In genomic region chr6:155313602-155314091, GRCh38 we compare ENCODE assay signal across 8 cellular contexts. TPM values are rescaled to one million over a fixed set of nuclear protein-coding genes. Genes with fewer than 3 reads are reported as not detected.
DNase-seq lines count a peak whose midpoint lies in the region; ATAC-seq, FAIRE-seq and TF ChIP-seq lines count a peak whose summit lies in the region.

No MANE protein-coding gene starts in this region.

- no peaks in the 10 kb centered on the region for H3F3A ChIP-seq in PC-3 (ENCODE audit: low read length, unreplicated experiment)

- H3K9ac ChIP-seq in PC-3 (ENCODE audit: low read length): peak overlapping the region; percentile 95

- peak overlapping the region; percentile 97 for H3K27ac Mint-ChIP-seq in dendritic cell treated with granulocyte-macrophage colony-stimulating factor and Interleukin-4, amounts not matched to agents 40 ng/mL and 50 ng/mL, for 4 days

- CTCF ChIA-PET in PC-3 (lab: Charles Lee): no interaction called here

- peaks cover 29% of the 10 kb centered on the region for H3K79me2 ChIP-seq in PC-3 (ENCODE audit: low read length)

- H2AFZ ChIP-seq in PC-3 (ENCODE audit: low read length): peak overlapping the region; percentile 90

- ATAC-seq in GM18508 (IDR thresholded peaks at IDR 0.05; ENCODE audit: insufficient read depth, unreplicated experiment) (peak; percentile 3), HG03064 (IDR thresholded peaks at IDR 0.05; ENCODE audit: low read depth, unreplicated experiment) (peak; percentile 3), PC-3 (peak; percentile 4), mucosa of descending colon (peak; percentile 32)

- H3K4me3 ChIP-seq in PC-3 (ENCODE audit: low read length): peak overlapping the region; percentile 89
- H3K4me3 ChIP-seq in mucosa of descending colon: peak overlapping the region; percentile 62

- no peaks in the 10 kb centered on the region for H3K9me2 ChIP-seq in PC-3 (replicated peaks; ENCODE audit: low read length)

- no peaks in the 10 kb centered on the region for H3K9me3 Mint-ChIP-seq in dendritic cell treated with granulocyte-macrophage colony-stimulating factor and Interleukin-4, amounts not matched to agents 40 ng/mL and 50 ng/mL, for 4 days

- intact Hi-C loops in PC-3 (cut with micrococcal nuclease): loop anchor here (2.0 to 10.0 kb wide), 3 partner anchors 37 to 1121 kb away; no protein-coding TSS in a partner anchor
- intact Hi-C loops in dendritic cell treated with granulocyte-macrophage colony-stimulating factor and Interleukin-4, amounts not matched to agents 40 ng/mL and 50 ng/mL, for 4 days (cut with micrococcal nuclease): loop anchor here (5.0 to 10.0 kb wide), 2 partner anchors 989 to 1469 kb away; no protein-coding TSS in a partner anchor
- intact Hi-C loops in mucosa of descending colon (cut with DNase I, micrococcal nuclease): no loop called here

- H3K27me3 Mint-ChIP-seq in dendritic cell treated with granulocyte-macrophage colony-stimulating factor and Interleukin-4, amounts not matched to agents 40 ng/mL and 50 ng/mL, for 4 days: no peaks in the 10 kb centered on the region

- peaks cover 31% of the 10 kb centered on the region for H3K36me3 Mint-ChIP-seq in dendritic cell treated with granulocyte-macrophage colony-stimulating factor and Interleukin-4, amounts not matched to agents 40 ng/mL and 50 ng/mL, for 4 days (ENCODE audit: low read depth)

- no peaks in the 10 kb centered on the region for H3K27me3 ChIP-seq in PC-3 (ENCODE audit: low read length)

- BruUV-seq in PC-3 (replicated peaks; lab: Mats Ljungman, UMichigan): no TSS peak

- TF ChIP-seq CTCF in PC-3 (conservative IDR thresholded peaks at IDR 0.05; ENCODE audit: low read depth, low read length) (no peak), mucosa of descending colon (IDR thresholded peaks at IDR 0.05) (no peak)

- POLR2A ChIA-PET in PC-3 (lab: Charles Lee; ENCODE audit: unreplicated experiment): no interaction called here

- H3K9me3 ChIP-seq in PC-3 (ENCODE audit: low read length): no peaks in the 10 kb centered on the region
- H3K9me3 ChIP-seq in mucosa of descending colon: no peaks in the 10 kb centered on the region

- DNase-seq in PC-3 (peak; percentile 24), mucosa of descending colon (peak in 2 of 3 donors; percentile 40 to 44), ureter (ENCODE audit: low spot score) (no peak)
- no peak for DNase-seq in stimulated activated CD4-positive, alpha-beta T cell treated with anti-CD3 and anti-CD28 coated beads, Interleukin-4, amount 100 ng/mL, for 1 hour

- H3K4me1 Mint-ChIP-seq in dendritic cell treated with granulocyte-macrophage colony-stimulating factor and Interleukin-4, amounts not matched to agents 40 ng/mL and 50 ng/mL, for 4 days (ENCODE audit: low read depth): peaks cover 16% of the 10 kb centered on the region

- peaks cover 16% of the 10 kb centered on the region; the same call in 1 of the 2 replicates for H3K36me3 ChIP-seq in PC-3 (ENCODE audit: low read depth, low read length)
- no peaks in the 10 kb centered on the region for H3K36me3 ChIP-seq in mucosa of descending colon (ENCODE audit: low read depth)

- peak overlapping the region; percentile 65 for H3K27ac ChIP-seq in PC-3 (ENCODE audit: low read length)

- peak overlapping the region; percentile 93 for H3K4me2 ChIP-seq in PC-3 (ENCODE audit: low read length)

- peak; percentile 78 for FAIRE-seq in A204.1 (lab: Jason Lieb, UNC)

- H3K4me1 ChIP-seq in PC-3 (ENCODE audit: insufficient read depth, low read length) (peaks cover 39% of the 10 kb centered on the region), mucosa of descending colon (ENCODE audit: low read depth) (peaks cover 9% of the 10 kb centered on the region)

- H4K20me1 ChIP-seq in PC-3 (ENCODE audit: low read length): no peaks in the 10 kb centered on the region

- peak overlapping the region; percentile 97 for H3K4me3 Mint-ChIP-seq in dendritic cell treated with granulocyte-macrophage colony-stimulating factor and Interleukin-4, amounts not matched to agents 40 ng/mL and 50 ng/mL, for 4 days

RNA-seq across cellular contexts. Expression of gene TFB1M, which starts 0.6 kb away (rescaled TPM):
- 23.1 and 25.6 TPM in 2 replicates for total RNA-seq in PC-3 (2014; rRNA removed)
- total RNA-seq in mucosa of descending colon: 10 to 100 TPM; 23.7 to 28.3 (median 26.5) TPM
- 36.7 TPM for total RNA-seq in ureter

RNA-seq across cellular contexts. Expression of gene CLDN20, which starts 49.8 kb away (rescaled TPM):
- total RNA-seq in PC-3 (2014; rRNA removed) (not detected in 2 replicates), mucosa of descending colon (not detected), ureter (not detected)

Comparison
In these comparisons a context has a peak if more than half of its experiments do, and no peak if none do; other contexts are left out.
1. DNase-seq: peak in PC-3 (single experiment) and mucosa of descending colon (2 of 3); none in ureter (single experiment) and stimulated activated CD4-positive, alpha-beta T cell treated with anti-CD3 and anti-CD28 coated beads, Interleukin-4, amount 100 ng/mL, for 1 hour (single experiment).
2. intact Hi-C loops: an anchor here in PC-3 (2.0 to 10.0 kb wide) and dendritic cell treated with granulocyte-macrophage colony-stimulating factor and Interleukin-4, amounts not matched to agents 40 ng/mL and 50 ng/mL, for 4 days (5.0 to 10.0 kb wide); none called in mucosa of descending colon.
3. Peak in every context shown above with its lines, with median percentiles within 50 percentile points of each other: ATAC-seq.